13 cellular contexts compared by ENCODE assay signal in genomic region chr5:125317546-125317995, GRCh38.
DNase-seq lines count a peak whose midpoint lies in the region; TF ChIP-seq lines count a peak whose summit lies in the region.
"Had no signal": no experiment of that assay in that cellular context is flagged by ENCODE, and none has a peak within 500 bp of the region (broad histone marks: within the 10 kb centered on the region; RNA-seq: fewer than 3 reads in every experiment).

No MANE protein-coding gene starts in this region.

- H3K4me3 Mint-ChIP-seq in mesothelial cell of epicardium = no peak overlapping the region
- H3K4me3 Mint-ChIP-seq: activated naive CD8-positive, alpha-beta T cell had no signal

- H3K4me1 ChIP-seq in SJCRH30 (peaks cover 15% of the 10 kb centered on the region), transverse colon (no peaks in the 10 kb centered on the region), thyroid gland (no peaks in the 10 kb centered on the region)
- H3K4me1 ChIP-seq: prostate gland had no signal

- no peak for TF ChIP-seq POLR2A in transverse colon (IDR thresholded peaks at IDR 0.05)
- TF ChIP-seq POLR2A in thyroid gland (IDR thresholded peaks at IDR 0.05) = no peak

- 50 to 67% methylated on average over 3 to 5 of the region's 5 CpGs for WGBS in transverse colon (ENCODE audit: low coverage in 1 of 2), 2 donors
- 71 to 76% methylated on average over 5 of the region's 5 CpGs for WGBS in thyroid gland, 2 donors

- H3K36me3 ChIP-seq in SJCRH30 (no peaks in the 10 kb centered on the region), transverse colon (no peaks in the 10 kb centered on the region), thyroid gland (no peaks in the 10 kb centered on the region)
- H3K36me3 ChIP-seq: prostate gland had no signal

- H3K36me3 Mint-ChIP-seq in mesothelial cell of epicardium = peaks cover 5% of the 10 kb centered on the region
- H3K36me3 Mint-ChIP-seq: activated naive CD8-positive, alpha-beta T cell had no signal

- H3K9me3 Mint-ChIP-seq in mesothelial cell of epicardium = peaks cover 9% of the 10 kb centered on the region

- DNase-seq in DMS 273 (lab: John Stamatoyannopoulos, UW; ENCODE audit: unreplicated experiment) = peak; percentile 81
- DNase-seq in NCI-H1105 treated with DMSO at 0.1 percent for 48 hours (lab: John Stamatoyannopoulos, UW) = peak; percentile 78
- peak; percentile 67 to 76 for DNase-seq in SJCRH30
- no peak for DNase-seq in mesothelial cell of epicardium (ENCODE audit: low spot score in 2 of 2, unreplicated experiment in 2 of 2)
- no peak for DNase-seq in transverse colon
- DNase-seq in activated CD8-positive, alpha-beta memory T cell treated with anti-CD3 and anti-CD28 coated beads for 24 hours = no peak
- DNase-seq in thyroid gland = no peak
- DNase-seq in stimulated activated CD8-positive, alpha-beta memory T cell treated with anti-CD3 and anti-CD28 coated beads, Interleukin-4, amount 100 ng/mL, for 48 hours = no peak
- DNase-seq: GF-D8; stimulated activated naive CD8-positive, alpha-beta T cell treated with anti-CD3 and anti-CD28 coated beads, Interleukin-15, Interleukin-2, amounts not matched to agents 100 U/mL and 50 U/mL, for 24 hours had no signal

- H3K27ac ChIP-seq in SJCRH30 (peak overlapping the region; percentile 52), transverse colon (no peak overlapping the region), thyroid gland (no peak overlapping the region)
- H3K27ac ChIP-seq: prostate gland had no signal

- intact Hi-C loops in transverse colon (cut with DNase I; ENCODE audit: low total_unique reads) = no loop called here
- intact Hi-C loops in thyroid gland (cut with DNase I) = no loop called here

- no peak for TF ChIP-seq CTCF in mesothelial cell of epicardium (IDR thresholded peaks at IDR 0.05; ENCODE audit: unreplicated experiment)
- TF ChIP-seq CTCF in transverse colon (IDR thresholded peaks at IDR 0.05) = no peak
- TF ChIP-seq CTCF in thyroid gland (IDR thresholded peaks at IDR 0.05) = no peak

- H3K9me3 ChIP-seq in SJCRH30 (replicated peaks) (no peaks in the 10 kb centered on the region), transverse colon (no peaks in the 10 kb centered on the region), thyroid gland (no peaks in the 10 kb centered on the region)
- H3K9me3 ChIP-seq: prostate gland had no signal

- H3K27me3 ChIP-seq in SJCRH30 (no peaks in the 10 kb centered on the region), transverse colon (no peaks in the 10 kb centered on the region), thyroid gland (no peaks in the 10 kb centered on the region)

- in situ Hi-C loops in transverse colon (cut with MboI; ENCODE audit: low pct_ligation_motif_present in 1 of 4, low pct_unique_long_range_greater_than_20kb in 1 of 4, low sequenced_read_pairs in 3 of 4) = no loop called here

- peaks cover 29% of the 10 kb centered on the region for H3K4me1 Mint-ChIP-seq in mesothelial cell of epicardium

- H3K4me3 ChIP-seq in SJCRH30 (peak overlapping the region; percentile 41), transverse colon (no peak overlapping the region), thyroid gland (replicated peaks in 1 of 3) (no peak overlapping the region)
- H3K4me3 ChIP-seq: K562, prostate gland had no signal

- H3K27me3 Mint-ChIP-seq in mesothelial cell of epicardium (ENCODE audit: low read depth) = no peaks in the 10 kb centered on the region
- H3K27me3 Mint-ChIP-seq: activated naive CD8-positive, alpha-beta T cell had no signal

- peak overlapping the region; percentile 28 for H3K27ac Mint-ChIP-seq in mesothelial cell of epicardium
- H3K27ac Mint-ChIP-seq: activated naive CD8-positive, alpha-beta T cell had no signal

- no peak for TF ChIP-seq EP300 in transverse colon (IDR thresholded peaks at IDR 0.05; ENCODE audit: low read depth)

Comparison
In these comparisons a context has a peak if more than half of its experiments do, and no peak if none do; other contexts are left out.
1. DNase-seq: peak in DMS 273 (single experiment), NCI-H1105 treated with DMSO at 0.1 percent for 48 hours (single experiment) and SJCRH30 (2 of 2); none in mesothelial cell of epicardium (0 of 2), transverse colon (single experiment), activated CD8-positive, alpha-beta memory T cell treated with anti-CD3 and anti-CD28 coated beads for 24 hours (single experiment), thyroid gland (0 of 2) and stimulated activated CD8-positive, alpha-beta memory T cell treated with anti-CD3 and anti-CD28 coated beads, Interleukin-4, amount 100 ng/mL, for 48 hours (single experiment).